In the genomic region with DNA sequence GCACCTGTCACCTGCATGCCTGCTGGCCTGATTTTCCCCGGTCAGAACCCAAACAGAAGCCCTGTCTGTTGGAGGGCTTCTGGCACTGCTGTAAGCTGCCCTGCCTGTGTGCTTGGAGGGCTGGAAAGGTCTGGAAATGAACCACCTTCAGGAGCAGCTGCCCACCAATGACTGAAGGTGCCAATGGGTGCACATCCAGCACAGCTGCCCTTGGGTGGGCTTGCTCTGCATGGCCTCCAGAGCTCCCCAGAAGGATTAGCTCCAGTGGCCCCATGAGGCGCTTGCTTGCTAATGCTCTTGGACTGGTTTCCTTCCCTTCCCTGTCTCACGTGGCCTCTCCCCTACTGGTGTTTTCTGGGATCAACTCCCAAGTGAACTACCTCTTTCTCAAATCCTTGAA, we compare ENCODE assay signal across 34 cellular contexts. TPM values are rescaled to one million over a fixed set of nuclear protein-coding genes. Genes with fewer than 3 reads are reported as not detected.
DNase-seq lines count a peak whose midpoint lies in the region; ATAC-seq, FAIRE-seq and TF ChIP-seq lines count a peak whose summit lies in the region.
"Had no signal": no experiment of that assay in that cellular context is flagged by ENCODE, and none has a peak within 500 bp of the region (broad histone marks: within the 10 kb centered on the region; RNA-seq: fewer than 3 reads in every experiment).

No MANE protein-coding gene starts in this region.

- H3K4me2 ChIP-seq in Karpas-422 (ENCODE audit: low read depth, low read length, poor library complexity, severe bottlenecking): peak overlapping the region; percentile 48
- H3K4me2 ChIP-seq: BLaER1 had no signal

- H3K9ac ChIP-seq in Karpas-422 (ENCODE audit: low read length): peak overlapping the region; percentile 63
- H3K9ac ChIP-seq: BLaER1 had no signal

- peaks cover 30% of the 10 kb centered on the region for H3K79me2 ChIP-seq in Karpas-422 (ENCODE audit: low read length)

- H3K36me3 Mint-ChIP-seq in WTC11: no peaks in the 10 kb centered on the region
- peaks cover 53% of the 10 kb centered on the region for H3K36me3 Mint-ChIP-seq in memory B cell
- H3K36me3 Mint-ChIP-seq in stimulated activated naive B cell treated with anti-CD40 and anti-IgM and Interleukin-4, amounts not matched to agents 10 μg/mL and 1 μg/mL and 100 μg/mL, for 72 hours: peaks cover 59 to 77% of the 10 kb centered on the region in 2 donors
- H3K36me3 Mint-ChIP-seq: CD4-positive, alpha-beta memory T cell; CD4-positive, CD25-positive, alpha-beta regulatory T cell; CD8-positive, alpha-beta memory T cell had no signal

- H3K4me1 Mint-ChIP-seq in WTC11 (peaks cover 5% of the 10 kb centered on the region), memory B cell (peaks cover 8% of the 10 kb centered on the region)
- H3K4me1 Mint-ChIP-seq in stimulated activated naive B cell treated with anti-CD40 and anti-IgM and Interleukin-4, amounts not matched to agents 10 μg/mL and 1 μg/mL and 100 μg/mL, for 72 hours: peaks cover 24 to 60% of the 10 kb centered on the region in 2 donors
- H3K4me1 Mint-ChIP-seq: CD4-positive, alpha-beta memory T cell; CD4-positive, CD25-positive, alpha-beta regulatory T cell; CD8-positive, alpha-beta memory T cell had no signal

- no peak overlapping the region for H2AFZ ChIP-seq in Karpas-422 (ENCODE audit: low read length)

- H3K27ac ChIP-seq in Karpas-422 (ENCODE audit: low read length): peak overlapping the region; percentile 98
- H3K27ac ChIP-seq: BLaER1 had no signal

- ATAC-seq in WTC11 (peak; percentile 22; the same call in 1 of the 2 replicates), memory B cell (ENCODE audit: low read depth) (no peak), GM19023 (IDR thresholded peaks at IDR 0.05; ENCODE audit: unreplicated experiment) (no peak)
- no peak for ATAC-seq in stimulated activated naive B cell treated with anti-CD40 and anti-IgM and Interleukin-4, amounts not matched to agents 10 μg/mL and 1 μg/mL and 100 μg/mL, for 72 hours (replicated peaks)
- ATAC-seq: GM12878 had no signal

- peaks cover 64% of the 10 kb centered on the region for H3K36me3 ChIP-seq in Karpas-422 (ENCODE audit: insufficient read depth, low read length)
- H3K36me3 ChIP-seq: BE2C had no signal

- CTCF ChIA-PET in WTC11 (lab: Charles Lee): interaction anchor here (0.7 kb wide), 1 partner anchor 70 kb away, joined by 3 read pairs; no protein-coding TSS in a partner anchor

- no peak overlapping the region for H3K27ac Mint-ChIP-seq in WTC11
- H3K27ac Mint-ChIP-seq in memory B cell: peak overlapping the region; percentile 4
- peak overlapping the region; percentile 84 for H3K27ac Mint-ChIP-seq in stimulated activated naive B cell treated with anti-CD40 and anti-IgM and Interleukin-4, amounts not matched to agents 10 μg/mL and 1 μg/mL and 100 μg/mL, for 72 hours
- H3K27ac Mint-ChIP-seq: CD4-positive, alpha-beta memory T cell; CD4-positive, CD25-positive, alpha-beta regulatory T cell; CD8-positive, alpha-beta memory T cell had no signal

- no peak for FAIRE-seq in urothelium cell line (lab: Jason Lieb, UNC)
- FAIRE-seq: A204.1, GM12878, GM12892, GM18507, GM19239 had no signal

- H3K9me2 ChIP-seq in Karpas-422 (replicated peaks; ENCODE audit: insufficient read depth, low read length): no peaks in the 10 kb centered on the region

- H4K20me1 ChIP-seq in Karpas-422 (ENCODE audit: insufficient read depth, low read depth, low read length): peaks cover 9% of the 10 kb centered on the region; the same call in 1 of the 2 replicates
- H4K20me1 ChIP-seq: BLaER1 had no signal

- TF ChIP-seq CTCF in WTC11 (IDR thresholded peaks at IDR 0.05): no peak

- POLR2A ChIA-PET in WTC11 (lab: Charles Lee): interaction anchor here (0.5 kb wide), 1 partner anchor 132 kb away, joined by 3 read pairs; no protein-coding TSS in a partner anchor

- H3K9me3 Mint-ChIP-seq in WTC11: 0 out of 2 replicates have a peak, but pooled peaks cover 7% of the 10 kb centered on the region
- H3K9me3 Mint-ChIP-seq in memory B cell: no peaks in the 10 kb centered on the region
- no peaks in the 10 kb centered on the region for H3K9me3 Mint-ChIP-seq in stimulated activated naive B cell treated with anti-CD40 and anti-IgM and Interleukin-4, amounts not matched to agents 10 μg/mL and 1 μg/mL and 100 μg/mL, for 72 hours

- H3K27me3 ChIP-seq in Karpas-422 (ENCODE audit: low read length): no peaks in the 10 kb centered on the region
- H3K27me3 ChIP-seq: BLaER1 had no signal

- H3K4me3 Mint-ChIP-seq in WTC11 (no peak overlapping the region), memory B cell (no peak overlapping the region)
- no peak overlapping the region for H3K4me3 Mint-ChIP-seq in stimulated activated naive B cell treated with anti-CD40 and anti-IgM and Interleukin-4, amounts not matched to agents 10 μg/mL and 1 μg/mL and 100 μg/mL, for 72 hours
- H3K4me3 Mint-ChIP-seq: CD14-positive monocyte; CD4-positive, alpha-beta memory T cell; CD4-positive, CD25-positive, alpha-beta regulatory T cell; CD8-positive, alpha-beta memory T cell had no signal

- no peaks in the 10 kb centered on the region for H3K9me3 ChIP-seq in Karpas-422 (ENCODE audit: low read length)
- H3K9me3 ChIP-seq: BE2C, BLaER1 had no signal

- H3K4me1 ChIP-seq in Karpas-422 (ENCODE audit: low read length): peaks cover 75% of the 10 kb centered on the region
- H3K4me1 ChIP-seq: BE2C, BLaER1 had no signal

- peak overlapping the region; percentile 25; the same call in 1 of the 2 replicates for H3K4me3 ChIP-seq in Karpas-422 (ENCODE audit: low read length)
- H3K4me3 ChIP-seq: BLaER1, GM12878 had no signal

- DNase-seq in Karpas-422 (no peak), WTC11 (ENCODE audit: low spot score) (no peak), memory B cell (ENCODE audit: low spot score in 2 of 2) (no peak), AG20443 (ENCODE audit: low spot score) (no peak), urothelium cell line (ENCODE audit: low spot score) (no peak)
- no peak for DNase-seq in stimulated activated naive B cell treated with anti-CD40 and anti-IgM and Interleukin-4, amounts not matched to agents 10 μg/mL and 1 μg/mL and 100 μg/mL, for 72 hours
- DNase-seq in activated CD4-positive, CD25-positive, alpha-beta regulatory T cell (lab: John Stamatoyannopoulos, UW): no peak
- DNase-seq: 8988T; ACHN; AML-193; BE2C; C1 segment of cervical spinal cord; CD4-positive, alpha-beta memory T cell; CD4-positive, CD25-positive, alpha-beta regulatory T cell; CD8-positive, alpha-beta memory T cell; COR-L47; DMS 273 treated with DMSO at 0.1 percent for 48 hours; DMS153; DMS53; DMS79; DND-41; EL; GDM1 had no signal

- H3K27me3 Mint-ChIP-seq in WTC11 (ENCODE audit: low read depth) (no peaks in the 10 kb centered on the region), memory B cell (no peaks in the 10 kb centered on the region)
- H3K27me3 Mint-ChIP-seq in stimulated activated naive B cell treated with anti-CD40 and anti-IgM and Interleukin-4, amounts not matched to agents 10 μg/mL and 1 μg/mL and 100 μg/mL, for 72 hours: no peaks in the 10 kb centered on the region
- H3K27me3 Mint-ChIP-seq: CD4-positive, CD25-positive, alpha-beta regulatory T cell had no signal

TF ChIP-seq in WTC11, 78 proteins besides CTCF, POLR2A, EP300 and RAD21 (continues in another document):
- TF ChIP-seq, protein P1, sequence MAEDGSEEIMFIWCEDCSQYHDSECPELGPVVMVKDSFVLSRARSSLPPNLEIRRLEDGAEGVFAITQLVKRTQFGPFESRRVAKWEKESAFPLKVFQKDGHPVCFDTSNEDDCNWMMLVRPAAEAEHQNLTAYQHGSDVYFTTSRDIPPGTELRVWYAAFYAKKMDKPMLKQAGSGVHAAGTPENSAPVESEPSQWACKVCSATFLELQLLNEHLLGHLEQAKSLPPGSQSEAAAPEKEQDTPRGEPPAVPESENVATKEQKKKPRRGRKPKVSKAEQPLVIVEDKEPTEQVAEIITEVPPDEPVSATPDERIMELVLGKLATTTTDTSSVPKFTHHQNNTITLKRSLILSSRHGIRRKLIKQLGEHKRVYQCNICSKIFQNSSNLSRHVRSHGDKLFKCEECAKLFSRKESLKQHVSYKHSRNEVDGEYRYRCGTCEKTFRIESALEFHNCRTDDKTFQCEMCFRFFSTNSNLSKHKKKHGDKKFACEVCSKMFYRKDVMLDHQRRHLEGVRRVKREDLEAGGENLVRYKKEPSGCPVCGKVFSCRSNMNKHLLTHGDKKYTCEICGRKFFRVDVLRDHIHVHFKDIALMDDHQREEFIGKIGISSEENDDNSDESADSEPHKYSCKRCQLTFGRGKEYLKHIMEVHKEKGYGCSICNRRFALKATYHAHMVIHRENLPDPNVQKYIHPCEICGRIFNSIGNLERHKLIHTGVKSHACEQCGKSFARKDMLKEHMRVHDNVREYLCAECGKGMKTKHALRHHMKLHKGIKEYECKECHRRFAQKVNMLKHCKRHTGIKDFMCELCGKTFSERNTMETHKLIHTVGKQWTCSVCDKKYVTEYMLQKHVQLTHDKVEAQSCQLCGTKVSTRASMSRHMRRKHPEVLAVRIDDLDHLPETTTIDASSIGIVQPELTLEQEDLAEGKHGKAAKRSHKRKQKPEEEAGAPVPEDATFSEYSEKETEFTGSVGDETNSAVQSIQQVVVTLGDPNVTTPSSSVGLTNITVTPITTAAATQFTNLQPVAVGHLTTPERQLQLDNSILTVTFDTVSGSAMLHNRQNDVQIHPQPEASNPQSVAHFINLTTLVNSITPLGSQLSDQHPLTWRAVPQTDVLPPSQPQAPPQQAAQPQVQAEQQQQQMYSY (CRISPR knock-in tag; IDR thresholded peaks at IDR 0.05): no peak
- TF ChIP-seq TEAD4 (CRISPR knock-in tag; IDR thresholded peaks at IDR 0.05): no peak
- TF ChIP-seq ZNF423 (CRISPR knock-in tag; IDR thresholded peaks at IDR 0.05): no peak
- TF ChIP-seq, protein P2, sequence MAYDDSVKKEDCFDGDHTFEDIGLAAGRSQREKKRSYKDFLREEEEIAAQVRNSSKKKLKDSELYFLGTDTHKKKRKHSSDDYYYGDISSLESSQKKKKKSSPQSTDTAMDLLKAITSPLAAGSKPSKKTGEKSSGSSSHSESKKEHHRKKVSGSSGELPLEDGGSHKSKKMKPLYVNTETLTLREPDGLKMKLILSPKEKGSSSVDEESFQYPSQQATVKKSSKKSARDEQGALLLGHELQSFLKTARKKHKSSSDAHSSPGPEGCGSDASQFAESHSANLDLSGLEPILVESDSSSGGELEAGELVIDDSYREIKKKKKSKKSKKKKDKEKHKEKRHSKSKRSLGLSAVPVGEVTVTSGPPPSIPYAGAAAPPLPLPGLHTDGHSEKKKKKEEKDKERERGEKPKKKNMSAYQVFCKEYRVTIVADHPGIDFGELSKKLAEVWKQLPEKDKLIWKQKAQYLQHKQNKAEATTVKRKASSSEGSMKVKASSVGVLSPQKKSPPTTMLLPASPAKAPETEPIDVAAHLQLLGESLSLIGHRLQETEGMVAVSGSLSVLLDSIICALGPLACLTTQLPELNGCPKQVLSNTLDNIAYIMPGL (CRISPR knock-in tag; IDR thresholded peaks at IDR 0.05): no peak
- no peak for TF ChIP-seq JAZF1 (CRISPR knock-in tag; IDR thresholded peaks at IDR 0.05)

RNA-seq across cellular contexts. Expression of gene WDFY4, which starts 43.2 kb away (rescaled TPM):
- 144 and 181 TPM in 2 replicates for total RNA-seq in Karpas-422 (2014; rRNA removed; shearing (Covaris generic); ENCODE audit: low replicate concordance)
- 0.13 to 0.25 TPM (median 0.21 TPM) in 3 replicates for total RNA-seq in WTC11 (2021)
- total RNA-seq: A673, Daoy, G401 had no signal

Comparison
In these comparisons a context has a peak if more than half of its experiments do, and no peak if none do; other contexts are left out.
1. RNA of gene WDFY4, which starts 43.2 kb away (total RNA-seq): 144 to 181 TPM in Karpas-422; 0.13 to 0.25 TPM in WTC11; every median in the first group is over 100 times any median in the second.